18 cellular contexts compared by ENCODE assay signal in genomic region chr14:104131968-104132732, GRCh38. TPM values are rescaled to one million over a fixed set of nuclear protein-coding genes. Genes with fewer than 3 reads are reported as not detected.
DNase-seq lines count a peak whose midpoint lies in the region; ATAC-seq and TF ChIP-seq lines count a peak whose summit lies in the region.
"Had no signal": no experiment of that assay in that cellular context is flagged by ENCODE, and none has a peak within 500 bp of the region (broad histone marks: within the 10 kb centered on the region; RNA-seq: fewer than 3 reads in every experiment).

No MANE protein-coding gene starts in this region.

- TF ChIP-seq POLR2A in suprapubic skin (IDR thresholded peaks at IDR 0.05), result no peak

- peaks cover 66% of the 10 kb centered on the region for H3K27me3 Mint-ChIP-seq in nephron progenitor cell (ENCODE audit: low read depth, poor library complexity)

- no peaks in the 10 kb centered on the region for H3K36me3 ChIP-seq in heart right ventricle
- no peaks in the 10 kb centered on the region for H3K36me3 ChIP-seq in suprapubic skin
- H3K36me3 ChIP-seq in HAP-1 (replicated peaks), result no peaks in the 10 kb centered on the region
- H3K36me3 ChIP-seq: BLaER1 treated with 17β-estradiol and CSF1 and Interleukin-3, amounts not matched to agents 10 nM and 100 nM had no signal

- WGBS in heart right ventricle, 2 donors, result 79 to 82% methylated on average over 23 of the region's 23 CpGs
- 75% methylated on average over 23 of the region's 23 CpGs for WGBS in suprapubic skin

- H3K4me1 ChIP-seq in heart right ventricle, result peaks cover 7 to 19% (median 18%) of the 10 kb centered on the region in 9 donors
- H3K4me1 ChIP-seq in suprapubic skin, result peaks cover 15% of the 10 kb centered on the region
- H3K4me1 ChIP-seq in HAP-1, result no peaks in the 10 kb centered on the region

- no peak for TF ChIP-seq CTCF in heart right ventricle (IDR thresholded peaks at IDR 0.05)
- no peak for TF ChIP-seq CTCF in nephron progenitor cell (IDR thresholded peaks at IDR 0.05)
- TF ChIP-seq CTCF in suprapubic skin (IDR thresholded peaks at IDR 0.05), result no peak

- peaks cover 11 to 45% (median 36%) of the 10 kb centered on the region in 7 donors for H3K27me3 ChIP-seq in heart right ventricle
- peaks cover 50% of the 10 kb centered on the region for H3K27me3 ChIP-seq in suprapubic skin
- peaks cover 30% of the 10 kb centered on the region for H3K27me3 ChIP-seq in HAP-1 (ENCODE audit: low read depth)

- in situ Hi-C loops in HAP-1 (cut with MboI; ENCODE audit: low sequenced_read_pairs), result no loop called here

- no peak overlapping the region for H3K4me3 Mint-ChIP-seq in nephron progenitor cell

- H3K27ac Mint-ChIP-seq in nephron progenitor cell, result no peak overlapping the region

- peaks cover 0 to 22% (median 9%) of the 10 kb centered on the region in 11 donors for H3K9me3 ChIP-seq in heart right ventricle
- peaks cover 9% of the 10 kb centered on the region for H3K9me3 ChIP-seq in suprapubic skin
- peaks cover 3% of the 10 kb centered on the region for H3K9me3 ChIP-seq in HAP-1

- TF ChIP-seq EP300 in suprapubic skin (IDR thresholded peaks at IDR 0.05), result no peak

- no peak for ATAC-seq in Right ventricle myocardium superior (ENCODE audit: poor library complexity)
- ATAC-seq in heart right ventricle, result no peak
- no peak for ATAC-seq in GM19455 (IDR thresholded peaks at IDR 0.05; ENCODE audit: unreplicated experiment)
- ATAC-seq: A549 had no signal

- H3K27ac ChIP-seq in heart right ventricle, result no peak overlapping the region
- no peak overlapping the region for H3K27ac ChIP-seq in suprapubic skin
- H3K27ac ChIP-seq: A549; BLaER1 treated with 17β-estradiol and CSF1 and Interleukin-3, amounts not matched to agents 10 nM and 100 nM; KMS-11; PC-9 had no signal

- intact Hi-C loops in Right ventricle myocardium superior (cut with DNase I), result loop anchor here (1.0 kb wide), 1 partner anchor 54 kb away; no protein-coding TSS in a partner anchor
- intact Hi-C loops in heart right ventricle (cut with DNase I), result loop anchor here in 8 of 10 donors (1.0 to 10.0 kb wide), 6 partner anchors 53 to 505 kb away; no protein-coding TSS in a partner anchor

- peaks cover 26% of the 10 kb centered on the region for H3K9me3 Mint-ChIP-seq in nephron progenitor cell

- no peak overlapping the region for H3K4me3 ChIP-seq in heart right ventricle
- no peak overlapping the region for H3K4me3 ChIP-seq in suprapubic skin
- no peak overlapping the region for H3K4me3 ChIP-seq in HAP-1
- H3K4me3 ChIP-seq: A549; BLaER1 treated with 17β-estradiol and CSF1 and Interleukin-3, amounts not matched to agents 10 nM and 100 nM; PC-9 had no signal

- no peaks in the 10 kb centered on the region for H3K36me3 Mint-ChIP-seq in nephron progenitor cell (ENCODE audit: low read depth)

- peaks cover 11% of the 10 kb centered on the region for H3K4me1 Mint-ChIP-seq in nephron progenitor cell

- DNase-seq in Right ventricle myocardium superior, result peak; percentile 23
- DNase-seq in heart right ventricle, result no peak
- DNase-seq in ecto neural progenitor cell (ENCODE audit: low spot score), result peak; percentile 37
- peak; percentile 2 for DNase-seq in nephron progenitor cell
- peak; percentile 53 to 56 for DNase-seq in suprapubic skin (ENCODE audit: low spot score in 2 of 2)
- no peak for DNase-seq in HPDE6-E6E7 (ENCODE audit: extremely low spot score)
- DNase-seq in HAP-1 (ENCODE audit: low spot score in 2 of 2), result no peak
- DNase-seq: DMS79 treated with DMSO at 0.1 percent for 48 hours, NCI-H1048, NCI-H1436 treated with DMSO at 0.1 percent for 48 hours, NCI-H2029 treated with DMSO at 0.1 percent for 48 hours, NCI-H82, PC-9 had no signal

RNA-seq across cellular contexts. Expression of gene KIF26A, which starts 6.2 kb away (rescaled TPM):
- 6.3 TPM for total RNA-seq in Right ventricle myocardium superior
- 10 to 100 TPM in 1 of 10 donors, 1 to 10 TPM in 9; 5.7 to 12.2 (median 6.7) TPM for total RNA-seq in heart right ventricle
- 1 to 10 TPM; 4.1 to 5.9 TPM for polyA plus RNA-seq in heart right ventricle
- total RNA-seq in suprapubic skin, result 1 to 10 TPM; 2.1 to 6.1 (median 4.6) TPM

RNA-seq across cellular contexts. Expression of gene ASPG, which starts 46.6 kb away (rescaled TPM):
- 44.1 TPM for total RNA-seq in Right ventricle myocardium superior
- 10 to 100 TPM in 8 of 10 donors, 1 to 10 TPM in 2; 6.0 to 32.0 (median 16.3) TPM for total RNA-seq in heart right ventricle
- polyA plus RNA-seq in heart right ventricle, result 10 to 100 TPM in 1 of 2 donors, 1 to 10 TPM in 1; 2.8 to 13.8 TPM
- total RNA-seq in suprapubic skin, result 10 to 100 TPM; 26.0 to 38.5 (median 28.2) TPM
- total RNA-seq: G401, PC-9 had no signal
- polyA plus RNA-seq: A549 had no signal

Comparison
In these comparisons a context has a peak if more than half of its experiments do, and no peak if none do; other contexts are left out.
1. DNase-seq: peak in Right ventricle myocardium superior (single experiment), ecto neural progenitor cell (single experiment), nephron progenitor cell (single experiment) and suprapubic skin (2 of 2); none in heart right ventricle (0 of 2), HPDE6-E6E7 (single experiment) and HAP-1 (0 of 2).